ENCODE assay signal across 8 cellular contexts in genomic region chr7:128861957-128862570, GRCh38. TPM values are rescaled to one million over a fixed set of nuclear protein-coding genes. Genes with fewer than 3 reads are reported as not detected.
DNase-seq lines count a peak whose midpoint lies in the region; ATAC-seq and TF ChIP-seq lines count a peak whose summit lies in the region.

No MANE protein-coding gene starts in this region.

- peaks cover 45% of the 10 kb centered on the region for H3K4me1 ChIP-seq in KMS-11 (ENCODE audit: low read depth, poor library complexity, severe bottlenecking)

- no peaks in the 10 kb centered on the region for H3K9me3 Mint-ChIP-seq in chondrocyte (ENCODE audit: low read depth)
- no peaks in the 10 kb centered on the region for H3K9me3 Mint-ChIP-seq in naive B cell

- peaks cover 14% of the 10 kb centered on the region for H3K36me3 Mint-ChIP-seq in chondrocyte (ENCODE audit: low read depth)
- peaks cover 0 to 28% of the 10 kb centered on the region in 2 donors for H3K36me3 Mint-ChIP-seq in naive B cell

- TF ChIP-seq CTCF in AG09309 (IDR thresholded peaks at IDR 0.05; ENCODE audit: control insufficient read depth, insufficient read depth, low read depth, low read length, missing control alignments) (no peak), KMS-11 (conservative IDR thresholded peaks at IDR 0.05; ENCODE audit: low read depth, low read length) (no peak), chondrocyte (IDR thresholded peaks at IDR 0.05) (no peak)

- H3K4me2 ChIP-seq in KMS-11, result peak overlapping the region; percentile 64

- H3K36me3 ChIP-seq in KMS-11 (ENCODE audit: insufficient read depth), result no peaks in the 10 kb centered on the region

- H3K27ac ChIP-seq in KMS-11, result no peak overlapping the region

- H3K27me3 Mint-ChIP-seq in chondrocyte (ENCODE audit: low read depth) (no peaks in the 10 kb centered on the region), naive B cell (no peaks in the 10 kb centered on the region)

- peak overlapping the region; percentile 91 for H2AFZ ChIP-seq in KMS-11 (ENCODE audit: low read depth)

- H3K27me3 ChIP-seq in KMS-11 (ENCODE audit: insufficient read depth, low read depth), result no peaks in the 10 kb centered on the region

- H3K9ac ChIP-seq in KMS-11, result peak overlapping the region; percentile 1; the same call in 1 of the 2 replicates

- H3K79me2 ChIP-seq in KMS-11 (ENCODE audit: insufficient read depth, low read depth), result peaks cover 26% of the 10 kb centered on the region; the same call in 1 of the 2 replicates

- H3K27ac Mint-ChIP-seq in chondrocyte (ENCODE audit: unreplicated experiment) (peak overlapping the region; percentile 100), naive B cell (peak overlapping the region in 5 of 6 donors; percentile 98 to 100 (median 100))

- H3K4me3 ChIP-seq in AG09309 (ENCODE audit: control insufficient read depth, low read depth, low read length), result peak overlapping the region; percentile 22
- no peak overlapping the region for H3K4me3 ChIP-seq in KMS-11 (IDR thresholded peaks at IDR 0.05; ENCODE audit: insufficient read depth, low read depth, low read length)

- ATAC-seq in naive B cell (ENCODE audit: low read depth in 2 of 2), result no peak

- H3K4me3 Mint-ChIP-seq in chondrocyte (ENCODE audit: unreplicated experiment) (peak overlapping the region; percentile 100), naive B cell (peak overlapping the region; percentile 90 to 99 (median 96))

- no peaks in the 10 kb centered on the region for H4K20me1 ChIP-seq in KMS-11 (ENCODE audit: insufficient read depth)

- no peak for DNase-seq in AG09309 (ENCODE audit: low read depth)
- no peak for DNase-seq in chondrocyte (ENCODE audit: low spot score)
- no peak for DNase-seq in naive B cell
- DNase-seq in NCI-H146 treated with DMSO at 0.1 percent for 48 hours (lab: John Stamatoyannopoulos, UW; ENCODE audit: unreplicated experiment), result no peak
- DNase-seq in NCI-H1105 (lab: John Stamatoyannopoulos, UW), result no peak
- DNase-seq in HK-2 (ENCODE audit: unreplicated experiment), result no peak
- DNase-seq in T-helper 9 cell, result no peak

- H3K4me1 Mint-ChIP-seq in chondrocyte (ENCODE audit: low read depth) (peaks cover 22% of the 10 kb centered on the region), naive B cell (peaks cover 30 to 35% (median 34%) of the 10 kb centered on the region in 3 donors)

RNA-seq across cellular contexts. Expression of gene ATP6V1F, which starts 0.6 kb away (rescaled TPM):
- 139 to 162 TPM (median 154 TPM) in 3 replicates for total RNA-seq in chondrocyte
- 100 to 1,000 TPM; 341 to 599 (median 381) TPM for polyA plus RNA-seq in naive B cell (ENCODE audit: low read depth in 6 of 6)

RNA-seq across cellular contexts. Expression of gene FLNC, which starts 31.9 kb away (rescaled TPM):
- 72.3 to 119 TPM (median 118 TPM) in 3 replicates for total RNA-seq in chondrocyte
- polyA plus RNA-seq in naive B cell (ENCODE audit: low read depth in 6 of 6), result not detected

RNA-seq across cellular contexts. Expression of gene KCP, which starts 48.4 kb away (rescaled TPM):
- 1.3 to 1.5 TPM in 2 of 3 replicates, not detected in the other for total RNA-seq in chondrocyte
- polyA plus RNA-seq in naive B cell (ENCODE audit: low read depth in 6 of 6), result under 1 TPM in 4 of 6 donors, not detected in 2; 0.29 to 0.78 (median 0.37) TPM
